Comparison of ENCODE assay signal across 1 cellular context in the genomic region with DNA sequence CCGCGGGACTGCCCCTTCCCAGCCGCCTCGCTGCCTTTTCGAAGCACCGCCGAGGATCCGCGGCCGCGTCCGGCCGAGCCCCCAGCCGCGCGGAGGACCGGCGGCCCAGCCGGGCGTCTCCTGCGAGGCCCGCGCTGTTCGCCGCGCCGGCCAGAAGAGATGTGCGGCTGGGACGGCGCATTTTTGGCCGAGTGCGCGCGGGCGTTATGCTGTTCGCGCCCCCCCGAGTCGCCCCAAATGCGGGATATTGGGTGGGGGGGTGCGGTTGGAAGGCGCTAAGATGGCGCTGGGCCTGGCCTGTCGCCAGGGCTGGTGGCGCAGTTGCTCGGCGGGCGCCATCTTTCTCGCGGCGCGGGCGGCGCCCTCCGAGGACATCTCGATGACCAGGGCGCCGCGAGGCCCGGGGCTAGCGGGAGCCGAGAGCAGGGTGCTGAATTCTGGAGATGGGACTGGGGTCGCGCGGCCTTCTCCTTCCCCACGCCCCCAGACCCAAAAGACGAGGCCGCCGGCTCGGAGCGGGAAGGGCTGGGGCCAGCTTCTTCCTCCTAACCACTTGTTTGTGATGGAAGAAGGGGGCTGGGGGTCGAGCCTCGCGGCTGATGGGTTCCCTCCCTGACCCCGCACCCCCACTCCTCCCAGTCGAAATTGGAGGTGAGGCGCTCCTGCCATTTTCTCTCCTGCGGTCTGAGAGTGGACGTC.
TF ChIP-seq lines count a peak whose summit lies in the region.

No MANE protein-coding gene starts in this region.

TF ChIP-seq in HepG2, 621 proteins besides CTCF, POLR2A, EP300 and RAD21 (continued from another document and continues in another):
- TF ChIP-seq, protein P1, sequence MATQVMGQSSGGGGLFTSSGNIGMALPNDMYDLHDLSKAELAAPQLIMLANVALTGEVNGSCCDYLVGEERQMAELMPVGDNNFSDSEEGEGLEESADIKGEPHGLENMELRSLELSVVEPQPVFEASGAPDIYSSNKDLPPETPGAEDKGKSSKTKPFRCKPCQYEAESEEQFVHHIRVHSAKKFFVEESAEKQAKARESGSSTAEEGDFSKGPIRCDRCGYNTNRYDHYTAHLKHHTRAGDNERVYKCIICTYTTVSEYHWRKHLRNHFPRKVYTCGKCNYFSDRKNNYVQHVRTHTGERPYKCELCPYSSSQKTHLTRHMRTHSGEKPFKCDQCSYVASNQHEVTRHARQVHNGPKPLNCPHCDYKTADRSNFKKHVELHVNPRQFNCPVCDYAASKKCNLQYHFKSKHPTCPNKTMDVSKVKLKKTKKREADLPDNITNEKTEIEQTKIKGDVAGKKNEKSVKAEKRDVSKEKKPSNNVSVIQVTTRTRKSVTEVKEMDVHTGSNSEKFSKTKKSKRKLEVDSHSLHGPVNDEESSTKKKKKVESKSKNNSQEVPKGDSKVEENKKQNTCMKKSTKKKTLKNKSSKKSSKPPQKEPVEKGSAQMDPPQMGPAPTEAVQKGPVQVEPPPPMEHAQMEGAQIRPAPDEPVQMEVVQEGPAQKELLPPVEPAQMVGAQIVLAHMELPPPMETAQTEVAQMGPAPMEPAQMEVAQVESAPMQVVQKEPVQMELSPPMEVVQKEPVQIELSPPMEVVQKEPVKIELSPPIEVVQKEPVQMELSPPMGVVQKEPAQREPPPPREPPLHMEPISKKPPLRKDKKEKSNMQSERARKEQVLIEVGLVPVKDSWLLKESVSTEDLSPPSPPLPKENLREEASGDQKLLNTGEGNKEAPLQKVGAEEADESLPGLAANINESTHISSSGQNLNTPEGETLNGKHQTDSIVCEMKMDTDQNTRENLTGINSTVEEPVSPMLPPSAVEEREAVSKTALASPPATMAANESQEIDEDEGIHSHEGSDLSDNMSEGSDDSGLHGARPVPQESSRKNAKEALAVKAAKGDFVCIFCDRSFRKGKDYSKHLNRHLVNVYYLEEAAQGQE (IDR thresholded peaks at IDR 0.05; ENCODE audit: borderline replicate concordance in 1 of 2, low read depth in 1 of 2, low read length in 2 of 2) = peak in 1 of 2 experiments; percentile 68; a peak in 1 of 4 replicates
- TF ChIP-seq ATF7-NPFF (CRISPR knock-in tag; IDR thresholded peaks at IDR 0.05; ENCODE audit: low read depth) = peak; percentile 83
- peak; percentile 60; the same call in 1 of the 2 replicates for TF ChIP-seq TP53 (CRISPR knock-in tag; conservative IDR thresholded peaks at IDR 0.05)
- TF ChIP-seq, protein P2, sequence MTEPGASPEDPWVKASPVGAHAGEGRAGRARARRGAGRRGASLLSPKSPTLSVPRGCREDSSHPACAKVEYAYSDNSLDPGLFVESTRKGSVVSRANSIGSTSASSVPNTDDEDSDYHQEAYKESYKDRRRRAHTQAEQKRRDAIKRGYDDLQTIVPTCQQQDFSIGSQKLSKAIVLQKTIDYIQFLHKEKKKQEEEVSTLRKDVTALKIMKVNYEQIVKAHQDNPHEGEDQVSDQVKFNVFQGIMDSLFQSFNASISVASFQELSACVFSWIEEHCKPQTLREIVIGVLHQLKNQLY (CRISPR knock-in tag; IDR thresholded peaks at IDR 0.05) = no peak
- TF ChIP-seq, protein P3, sequence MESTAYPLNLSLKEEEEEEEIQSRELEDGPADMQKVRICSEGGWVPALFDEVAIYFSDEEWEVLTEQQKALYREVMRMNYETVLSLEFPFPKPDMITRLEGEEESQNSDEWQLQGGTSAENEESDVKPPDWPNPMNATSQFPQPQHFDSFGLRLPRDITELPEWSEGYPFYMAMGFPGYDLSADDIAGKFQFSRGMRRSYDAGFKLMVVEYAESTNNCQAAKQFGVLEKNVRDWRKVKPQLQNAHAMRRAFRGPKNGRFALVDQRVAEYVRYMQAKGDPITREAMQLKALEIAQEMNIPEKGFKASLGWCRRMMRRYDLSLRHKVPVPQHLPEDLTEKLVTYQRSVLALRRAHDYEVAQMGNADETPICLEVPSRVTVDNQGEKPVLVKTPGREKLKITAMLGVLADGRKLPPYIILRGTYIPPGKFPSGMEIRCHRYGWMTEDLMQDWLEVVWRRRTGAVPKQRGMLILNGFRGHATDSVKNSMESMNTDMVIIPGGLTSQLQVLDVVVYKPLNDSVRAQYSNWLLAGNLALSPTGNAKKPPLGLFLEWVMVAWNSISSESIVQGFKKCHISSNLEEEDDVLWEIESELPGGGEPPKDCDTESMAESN (CRISPR knock-in tag; conservative IDR thresholded peaks at IDR 0.05) = peak; percentile 84
- TF ChIP-seq KAT8 (CRISPR knock-in tag; IDR thresholded peaks at IDR 0.05) = peak; percentile 86
- peak; percentile 98 for TF ChIP-seq ZNF547 (CRISPR knock-in tag; IDR thresholded peaks at IDR 0.05)
- TF ChIP-seq ZNF775 (CRISPR knock-in tag; IDR thresholded peaks at IDR 0.05; ENCODE audit: borderline replicate concordance) = no peak
- TF ChIP-seq, protein P4, sequence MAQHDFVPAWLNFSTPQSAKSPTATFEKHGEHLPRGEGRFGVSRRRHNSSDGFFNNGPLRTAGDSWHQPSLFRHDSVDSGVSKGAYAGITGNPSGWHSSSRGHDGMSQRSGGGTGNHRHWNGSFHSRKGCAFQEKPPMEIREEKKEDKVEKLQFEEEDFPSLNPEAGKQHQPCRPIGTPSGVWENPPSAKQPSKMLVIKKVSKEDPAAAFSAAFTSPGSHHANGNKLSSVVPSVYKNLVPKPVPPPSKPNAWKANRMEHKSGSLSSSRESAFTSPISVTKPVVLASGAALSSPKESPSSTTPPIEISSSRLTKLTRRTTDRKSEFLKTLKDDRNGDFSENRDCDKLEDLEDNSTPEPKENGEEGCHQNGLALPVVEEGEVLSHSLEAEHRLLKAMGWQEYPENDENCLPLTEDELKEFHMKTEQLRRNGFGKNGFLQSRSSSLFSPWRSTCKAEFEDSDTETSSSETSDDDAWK (CRISPR knock-in tag; IDR thresholded peaks at IDR 0.05) = no peak
- TF ChIP-seq DNMT3B (CRISPR knock-in tag; conservative IDR thresholded peaks at IDR 0.05) = no peak
- TF ChIP-seq REPIN1 (CRISPR knock-in tag; IDR thresholded peaks at IDR 0.05; ENCODE audit: borderline replicate concordance, low read depth) = peak; percentile 39; the same call in 1 of the 2 replicates
- peak; percentile 91 for TF ChIP-seq ASH2L (IDR thresholded peaks at IDR 0.05; ENCODE audit: insufficient read length, low read depth, low read length)
- peak; percentile 93 for TF ChIP-seq ZNF230 (CRISPR knock-in tag; IDR thresholded peaks at IDR 0.05)
- TF ChIP-seq BRCA1 (CRISPR knock-in tag; IDR thresholded peaks at IDR 0.05) = peak; percentile 86; the same call in 1 of the 2 replicates
- TF ChIP-seq ZNF724P (CRISPR knock-in tag; IDR thresholded peaks at IDR 0.05; ENCODE audit: borderline replicate concordance) = peak; percentile 68; the same call in 1 of the 2 replicates
- TF ChIP-seq SP2 (CRISPR knock-in tag; IDR thresholded peaks at IDR 0.05) = peak; percentile 22; the same call in 1 of the 2 replicates
- TF ChIP-seq ZNF737 (CRISPR knock-in tag; IDR thresholded peaks at IDR 0.05; ENCODE audit: borderline replicate concordance) = no peak
- TF ChIP-seq TEAD2 (CRISPR knock-in tag; IDR thresholded peaks at IDR 0.05) = peak; percentile 91
- TF ChIP-seq, protein P5, sequence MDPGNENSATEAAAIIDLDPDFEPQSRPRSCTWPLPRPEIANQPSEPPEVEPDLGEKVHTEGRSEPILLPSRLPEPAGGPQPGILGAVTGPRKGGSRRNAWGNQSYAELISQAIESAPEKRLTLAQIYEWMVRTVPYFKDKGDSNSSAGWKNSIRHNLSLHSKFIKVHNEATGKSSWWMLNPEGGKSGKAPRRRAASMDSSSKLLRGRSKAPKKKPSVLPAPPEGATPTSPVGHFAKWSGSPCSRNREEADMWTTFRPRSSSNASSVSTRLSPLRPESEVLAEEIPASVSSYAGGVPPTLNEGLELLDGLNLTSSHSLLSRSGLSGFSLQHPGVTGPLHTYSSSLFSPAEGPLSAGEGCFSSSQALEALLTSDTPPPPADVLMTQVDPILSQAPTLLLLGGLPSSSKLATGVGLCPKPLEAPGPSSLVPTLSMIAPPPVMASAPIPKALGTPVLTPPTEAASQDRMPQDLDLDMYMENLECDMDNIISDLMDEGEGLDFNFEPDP (CRISPR knock-in tag; conservative IDR thresholded peaks at IDR 0.05) = no peak
- no peak for TF ChIP-seq ZSCAN22 (CRISPR knock-in tag; IDR thresholded peaks at IDR 0.05)
- peak; percentile 55 for TF ChIP-seq ZNF629 (CRISPR knock-in tag; conservative IDR thresholded peaks at IDR 0.05)
- peak; percentile 94 for TF ChIP-seq ZFX (CRISPR knock-in tag; IDR thresholded peaks at IDR 0.05; ENCODE audit: low read depth)
- no peak for TF ChIP-seq TCF12 (IDR thresholded peaks at IDR 0.05)
- peak; percentile 93; the same call in 1 of the 2 replicates for TF ChIP-seq TCF12 (CRISPR knock-in tag; IDR thresholded peaks at IDR 0.05)
- TF ChIP-seq NAIF1 (CRISPR knock-in tag; IDR thresholded peaks at IDR 0.05; ENCODE audit: borderline replicate concordance) = no peak
- TF ChIP-seq KAT2B (IDR thresholded peaks at IDR 0.05; ENCODE audit: borderline replicate concordance, low read depth, low read length) = no peak
- peak; percentile 53; the same call in 1 of the 2 replicates for TF ChIP-seq ZKSCAN5 (CRISPR knock-in tag; IDR thresholded peaks at IDR 0.05)
- no peak for TF ChIP-seq ZNF30 (CRISPR knock-in tag; IDR thresholded peaks at IDR 0.05)
- TF ChIP-seq, protein P6, sequence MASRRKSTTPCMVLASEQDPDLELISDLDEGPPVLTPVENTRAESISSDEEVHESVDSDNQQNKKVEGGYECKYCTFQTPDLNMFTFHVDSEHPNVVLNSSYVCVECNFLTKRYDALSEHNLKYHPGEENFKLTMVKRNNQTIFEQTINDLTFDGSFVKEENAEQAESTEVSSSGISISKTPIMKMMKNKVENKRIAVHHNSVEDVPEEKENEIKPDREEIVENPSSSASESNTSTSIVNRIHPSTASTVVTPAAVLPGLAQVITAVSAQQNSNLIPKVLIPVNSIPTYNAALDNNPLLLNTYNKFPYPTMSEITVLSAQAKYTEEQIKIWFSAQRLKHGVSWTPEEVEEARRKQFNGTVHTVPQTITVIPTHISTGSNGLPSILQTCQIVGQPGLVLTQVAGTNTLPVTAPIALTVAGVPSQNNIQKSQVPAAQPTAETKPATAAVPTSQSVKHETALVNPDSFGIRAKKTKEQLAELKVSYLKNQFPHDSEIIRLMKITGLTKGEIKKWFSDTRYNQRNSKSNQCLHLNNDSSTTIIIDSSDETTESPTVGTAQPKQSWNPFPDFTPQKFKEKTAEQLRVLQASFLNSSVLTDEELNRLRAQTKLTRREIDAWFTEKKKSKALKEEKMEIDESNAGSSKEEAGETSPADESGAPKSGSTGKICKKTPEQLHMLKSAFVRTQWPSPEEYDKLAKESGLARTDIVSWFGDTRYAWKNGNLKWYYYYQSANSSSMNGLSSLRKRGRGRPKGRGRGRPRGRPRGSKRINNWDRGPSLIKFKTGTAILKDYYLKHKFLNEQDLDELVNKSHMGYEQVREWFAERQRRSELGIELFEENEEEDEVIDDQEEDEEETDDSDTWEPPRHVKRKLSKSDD (CRISPR knock-in tag; IDR thresholded peaks at IDR 0.05; ENCODE audit: low read depth) = peak; percentile 95
- TF ChIP-seq GATAD2A (CRISPR knock-in tag; IDR thresholded peaks at IDR 0.05) = peak; percentile 48; the same call in 1 of the 2 replicates
- peak; percentile 64 for TF ChIP-seq HNRNPLL (IDR thresholded peaks at IDR 0.05; ENCODE audit: low read depth, low read length, poor library complexity, severe bottlenecking)
- peak; percentile 85; the same call in 1 of the 2 replicates for TF ChIP-seq MTA1 (CRISPR knock-in tag; IDR thresholded peaks at IDR 0.05; ENCODE audit: borderline replicate concordance)
- TF ChIP-seq, protein P7, sequence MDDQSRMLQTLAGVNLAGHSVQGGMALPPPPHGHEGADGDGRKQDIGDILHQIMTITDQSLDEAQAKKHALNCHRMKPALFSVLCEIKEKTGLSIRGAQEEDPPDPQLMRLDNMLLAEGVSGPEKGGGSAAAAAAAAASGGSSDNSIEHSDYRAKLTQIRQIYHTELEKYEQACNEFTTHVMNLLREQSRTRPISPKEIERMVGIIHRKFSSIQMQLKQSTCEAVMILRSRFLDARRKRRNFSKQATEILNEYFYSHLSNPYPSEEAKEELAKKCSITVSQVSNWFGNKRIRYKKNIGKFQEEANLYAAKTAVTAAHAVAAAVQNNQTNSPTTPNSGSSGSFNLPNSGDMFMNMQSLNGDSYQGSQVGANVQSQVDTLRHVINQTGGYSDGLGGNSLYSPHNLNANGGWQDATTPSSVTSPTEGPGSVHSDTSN (CRISPR knock-in tag; IDR thresholded peaks at IDR 0.05; ENCODE audit: borderline replicate concordance) = peak; percentile 43; the same call in 1 of the 2 replicates
- peak; percentile 91 for TF ChIP-seq HOXD1 (CRISPR knock-in tag; IDR thresholded peaks at IDR 0.05)
- TF ChIP-seq, protein P8, sequence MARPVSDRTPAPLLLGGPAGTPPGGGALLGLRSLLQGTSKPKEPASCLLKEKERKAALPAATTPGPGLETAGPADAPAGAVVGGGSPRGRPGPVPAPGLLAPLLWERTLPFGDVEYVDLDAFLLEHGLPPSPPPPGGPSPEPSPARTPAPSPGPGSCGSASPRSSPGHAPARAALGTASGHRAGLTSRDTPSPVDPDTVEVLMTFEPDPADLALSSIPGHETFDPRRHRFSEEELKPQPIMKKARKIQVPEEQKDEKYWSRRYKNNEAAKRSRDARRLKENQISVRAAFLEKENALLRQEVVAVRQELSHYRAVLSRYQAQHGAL (CRISPR knock-in tag; IDR thresholded peaks at IDR 0.05; ENCODE audit: not compliant biosample characterization) = peak; percentile 78
- TF ChIP-seq RFXAP (CRISPR knock-in tag; IDR thresholded peaks at IDR 0.05; ENCODE audit: borderline replicate concordance) = 0 out of 2 replicates have a peak, but pooled peaks have one; percentile 77
- TF ChIP-seq ZBTB7B (CRISPR knock-in tag; IDR thresholded peaks at IDR 0.05) = peak; percentile 78
- TF ChIP-seq, protein P9, sequence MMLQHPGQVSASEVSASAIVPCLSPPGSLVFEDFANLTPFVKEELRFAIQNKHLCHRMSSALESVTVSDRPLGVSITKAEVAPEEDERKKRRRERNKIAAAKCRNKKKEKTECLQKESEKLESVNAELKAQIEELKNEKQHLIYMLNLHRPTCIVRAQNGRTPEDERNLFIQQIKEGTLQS (CRISPR knock-in tag; IDR thresholded peaks at IDR 0.05) = no peak
- peak; percentile 98 for TF ChIP-seq KDM2A (CRISPR knock-in tag; IDR thresholded peaks at IDR 0.05; ENCODE audit: borderline replicate concordance, low read depth)
- peak; percentile 66; the same call in 1 of the 2 replicates for TF ChIP-seq MEF2D (CRISPR knock-in tag; IDR thresholded peaks at IDR 0.05)
- TF ChIP-seq ZNF235 (CRISPR knock-in tag; IDR thresholded peaks at IDR 0.05; ENCODE audit: borderline replicate concordance) = peak; percentile 95
- peak; percentile 51; the same call in 1 of the 2 replicates for TF ChIP-seq IRF2 (CRISPR knock-in tag; IDR thresholded peaks at IDR 0.05)
- TF ChIP-seq ZSCAN20 (CRISPR knock-in tag; IDR thresholded peaks at IDR 0.05; ENCODE audit: borderline replicate concordance) = peak; percentile 83
- TF ChIP-seq ZNF251 (CRISPR knock-in tag; IDR thresholded peaks at IDR 0.05) = no peak
- peak; percentile 66; the same call in 1 of the 2 replicates for TF ChIP-seq CCDC6 (CRISPR knock-in tag; IDR thresholded peaks at IDR 0.05)
- TF ChIP-seq, protein P10, sequence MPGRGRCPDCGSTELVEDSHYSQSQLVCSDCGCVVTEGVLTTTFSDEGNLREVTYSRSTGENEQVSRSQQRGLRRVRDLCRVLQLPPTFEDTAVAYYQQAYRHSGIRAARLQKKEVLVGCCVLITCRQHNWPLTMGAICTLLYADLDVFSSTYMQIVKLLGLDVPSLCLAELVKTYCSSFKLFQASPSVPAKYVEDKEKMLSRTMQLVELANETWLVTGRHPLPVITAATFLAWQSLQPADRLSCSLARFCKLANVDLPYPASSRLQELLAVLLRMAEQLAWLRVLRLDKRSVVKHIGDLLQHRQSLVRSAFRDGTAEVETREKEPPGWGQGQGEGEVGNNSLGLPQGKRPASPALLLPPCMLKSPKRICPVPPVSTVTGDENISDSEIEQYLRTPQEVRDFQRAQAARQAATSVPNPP (CRISPR knock-in tag; IDR thresholded peaks at IDR 0.05) = peak; percentile 75; the same call in 1 of the 2 replicates
- peak; percentile 78 for TF ChIP-seq NFIC (IDR thresholded peaks at IDR 0.05; ENCODE audit: low read length)
- peak; percentile 87 for TF ChIP-seq AKAP8 (CRISPR knock-in tag; IDR thresholded peaks at IDR 0.05)
